Comparison of ENCODE assay signal across 16 cellular contexts in the genomic region with DNA sequence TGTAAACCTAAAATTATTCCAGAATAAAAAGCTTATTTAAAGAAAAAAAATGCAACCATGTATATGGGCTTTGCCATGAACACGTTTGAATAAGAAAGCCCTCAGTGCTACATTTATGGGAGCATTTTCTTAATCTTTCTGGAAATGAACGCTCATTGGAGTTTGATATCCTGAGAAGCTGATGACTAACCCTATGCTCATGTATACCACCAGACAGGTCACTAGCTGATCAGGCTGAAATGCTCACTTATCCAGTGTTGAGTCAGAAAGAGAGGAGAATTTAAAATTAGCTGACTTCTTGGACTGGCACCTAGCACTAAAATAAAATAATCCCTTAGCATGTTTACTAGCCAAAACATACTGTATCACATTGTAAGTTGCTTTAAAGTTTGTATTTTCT.
DNase-seq lines count a peak whose midpoint lies in the region; ATAC-seq and TF ChIP-seq lines count a peak whose summit lies in the region.
"Had no signal": no experiment of that assay in that cellular context is flagged by ENCODE, and none has a peak within 500 bp of the region (broad histone marks: within the 10 kb centered on the region; RNA-seq: fewer than 3 reads in every experiment).

No MANE protein-coding gene starts in this region.

- WGBS in mammary epithelial cell (ENCODE audit: low coverage, missing lambda C conversion rate) = 29% methylated on average over 2 of the region's 2 CpGs

- H4K20me1 ChIP-seq in mammary epithelial cell (ENCODE audit: insufficient read depth, low read length) = no peaks in the 10 kb centered on the region
- H4K20me1 ChIP-seq: BLaER1 had no signal

- H2AFZ ChIP-seq in mammary epithelial cell (ENCODE audit: low read depth, low read length) = no peak overlapping the region

- no peak for TF ChIP-seq CTCF in mammary epithelial cell (conservative IDR thresholded peaks at IDR 0.05 in 1 of 2, IDR thresholded peaks at IDR 0.05 in 1 of 2; ENCODE audit: extremely low read depth in 1 of 2, insufficient read depth in 1 of 2, low read depth in 1 of 2, low read length in 2 of 2)

- DNase-seq in COLO829 (ENCODE audit: low spot score) = peak; percentile 28
- peak; percentile 77 for DNase-seq in LHCN-M2 (ENCODE audit: low read depth)
- peak; percentile 78 for DNase-seq in mammary epithelial cell
- peak; percentile 17 for DNase-seq in kidney glomerular epithelial cell (lab: John Stamatoyannopoulos, UW)
- DNase-seq in NCI-H187 treated with DMSO at 0.1 percent for 48 hours (lab: John Stamatoyannopoulos, UW) = no peak
- DNase-seq in effector CD4-positive, alpha-beta T cell = no peak
- DNase-seq in activated gamma-delta T cell treated with Interleukin-2 at 50 U/mL for 16 hours = no peak
- DNase-seq: activated CD8-positive, alpha-beta T cell treated with anti-CD3 and anti-CD28 coated beads for 36 hours; DMS79; dorsolateral prefrontal cortex; NCI-H1694; nucleus accumbens; stimulated activated CD4-positive, alpha-beta T cell treated with anti-CD3 and anti-CD28 coated beads, Interleukin-4, amount 100 ng/mL, for 4 hours had no signal

- no peak for ATAC-seq in GM18867 (IDR thresholded peaks at IDR 0.05; ENCODE audit: unreplicated experiment)
- ATAC-seq: activated CD8-positive, alpha-beta T cell treated with anti-CD3 and anti-CD28 coated beads for 36 hours had no signal

- H3K4me2 ChIP-seq in mammary epithelial cell (ENCODE audit: insufficient read depth, low read depth, low read length) = peak overlapping the region; percentile 19
- H3K4me2 ChIP-seq: BLaER1 had no signal

- H3K4me3 ChIP-seq in mammary epithelial cell (replicated peaks in 1 of 3; ENCODE audit: insufficient read depth in 1 of 3, low read depth in 2 of 3, low read length in 3 of 3) = no peak overlapping the region
- H3K4me3 ChIP-seq: BLaER1, dorsolateral prefrontal cortex, tibial nerve had no signal

- peaks cover 5% of the 10 kb centered on the region for H3K4me1 ChIP-seq in mammary epithelial cell (ENCODE audit: insufficient read depth, low read length)
- H3K4me1 ChIP-seq: BLaER1, tibial nerve had no signal

- in situ Hi-C loops in mammary epithelial cell (cut with MboI; ENCODE audit: low sequenced_read_pairs in 2 of 2) = no loop called here

- no TSS peak for BruUV-seq in mammary epithelial cell (replicated peaks; lab: Mats Ljungman, UMichigan)

- CTCF ChIA-PET in mammary epithelial cell (lab: Charles Lee; ENCODE audit: low non-redundant PET) = interaction anchor here (0.6 to 0.8 kb wide), 2 partner anchors 143 to 207 kb away, joined by 3 to 4 read pairs; no protein-coding TSS in a partner anchor

- H3K9me3 ChIP-seq in mammary epithelial cell (replicated peaks; ENCODE audit: insufficient read depth, low read length) = no peaks in the 10 kb centered on the region
- H3K9me3 ChIP-seq: BLaER1, tibial nerve had no signal

- dilution Hi-C loops in mammary epithelial cell (cut with HindIII; ENCODE audit: low sequenced_read_pairs) = no loop called here

- no peaks in the 10 kb centered on the region for H3K27me3 ChIP-seq in mammary epithelial cell (ENCODE audit: insufficient read depth, low read length)
- H3K27me3 ChIP-seq: BLaER1, dorsolateral prefrontal cortex, tibial nerve had no signal

- no peaks in the 10 kb centered on the region for H3K79me2 ChIP-seq in mammary epithelial cell (ENCODE audit: insufficient read depth, low read length)

- H3K27ac ChIP-seq in mammary epithelial cell (ENCODE audit: insufficient read depth, low read depth, low read length) = no peak overlapping the region
- H3K27ac ChIP-seq: BLaER1, dorsolateral prefrontal cortex, tibial nerve had no signal

- no peak overlapping the region for H3K9ac ChIP-seq in mammary epithelial cell (ENCODE audit: insufficient read depth, low read length)
- H3K9ac ChIP-seq: BLaER1 had no signal

- H3K36me3 ChIP-seq in mammary epithelial cell (ENCODE audit: insufficient read depth, low read length) = no peaks in the 10 kb centered on the region
- H3K36me3 ChIP-seq: BLaER1, tibial nerve had no signal

- intact Hi-C loops in mammary epithelial cell (cut with micrococcal nuclease) = no loop called here

Comparison
In these comparisons a context has a peak if more than half of its experiments do, and no peak if none do; other contexts are left out.
1. DNase-seq: peak in COLO829 (single experiment), LHCN-M2 (single experiment), mammary epithelial cell (single experiment) and kidney glomerular epithelial cell (single experiment); none in NCI-H187 treated with DMSO at 0.1 percent for 48 hours (single experiment), effector CD4-positive, alpha-beta T cell (single experiment) and activated gamma-delta T cell treated with Interleukin-2 at 50 U/mL for 16 hours (single experiment).